Comparison of ENCODE assay signal across 14 cellular contexts in genomic region chr15:36844453-36845094, GRCh38.
A peak's percentile ranks its signal among the peaks of the same experiment; 100 is the strongest.
DNase-seq lines count a peak whose midpoint lies in the region; ATAC-seq, FAIRE-seq and TF ChIP-seq lines count a peak whose summit lies in the region.
"Had no signal": no experiment of that assay in that cellular context is flagged by ENCODE, and none has a peak within 500 bp of the region (broad histone marks: within the 10 kb centered on the region; RNA-seq: fewer than 3 reads in every experiment).

No MANE protein-coding gene starts in this region.

- H3K4me3 ChIP-seq in neural progenitor cell: no peak overlapping the region
- H3K4me3 ChIP-seq: ascending aorta, MG63, thoracic aorta had no signal

- no peak overlapping the region for H3K27ac Mint-ChIP-seq in neural progenitor cell
- no peak overlapping the region for H3K27ac Mint-ChIP-seq in T-cell
- H3K27ac Mint-ChIP-seq: H9, progenitor cell of endocrine pancreas had no signal

- H3K9me3 Mint-ChIP-seq in neural progenitor cell (no peaks in the 10 kb centered on the region), T-cell (no peaks in the 10 kb centered on the region)
- H3K9me3 Mint-ChIP-seq: H9 had no signal

- no peaks in the 10 kb centered on the region for H3K4me1 ChIP-seq in neural progenitor cell
- H3K4me1 ChIP-seq: ascending aorta had no signal

- no peaks in the 10 kb centered on the region for H3K27me3 ChIP-seq in neural progenitor cell
- H3K27me3 ChIP-seq: ascending aorta had no signal

- ATAC-seq in GM21723 (IDR thresholded peaks at IDR 0.05; ENCODE audit: unreplicated experiment) (no peak), T-cell (replicated peaks in 1 of 4) (no peak)
- ATAC-seq: left colon had no signal

- H3K4me3 Mint-ChIP-seq in neural progenitor cell (no peak overlapping the region), T-cell (no peak overlapping the region)
- H3K4me3 Mint-ChIP-seq: H9 had no signal

- POLR2A ChIA-PET in T-cell (lab: Charles Lee): no interaction called here

- DNase-seq in DMS79 treated with DMSO at 0.1 percent for 48 hours (lab: John Stamatoyannopoulos, UW) (peak; percentile 67), NCI-H1105 treated with DMSO at 0.1 percent for 48 hours (lab: John Stamatoyannopoulos, UW) (peak; percentile 77), astrocyte of the hippocampus (ENCODE audit: low read depth, low spot score) (peak; percentile 60), neural progenitor cell (ENCODE audit: low spot score) (peak; percentile 20), GM19239 (ENCODE audit: insufficient read length, low spot score) (no peak), T-cell (no peak)
- DNase-seq in central memory CD4-positive, alpha-beta T cell: no peak
- DNase-seq: H9, left colon, MG63 had no signal

- CTCF ChIA-PET in T-cell (lab: Charles Lee): no interaction called here

- H3K9ac ChIP-seq in neural progenitor cell: no peak overlapping the region

- TF ChIP-seq CTCF in neural progenitor cell (IDR thresholded peaks at IDR 0.05): peak; percentile 9

- peak overlapping the region; percentile 20 for H2AFZ ChIP-seq in neural progenitor cell (replicated peaks)

- H3K79me2 ChIP-seq in neural progenitor cell (ENCODE audit: low read depth): no peaks in the 10 kb centered on the region

- no peaks in the 10 kb centered on the region for H3K36me3 ChIP-seq in neural progenitor cell
- H3K36me3 ChIP-seq: ascending aorta, MG63, thoracic aorta had no signal

- peaks cover 2% of the 10 kb centered on the region for H3K4me1 Mint-ChIP-seq in neural progenitor cell
- H3K4me1 Mint-ChIP-seq in T-cell: no peaks in the 10 kb centered on the region

- peaks cover 2% of the 10 kb centered on the region for H3K27me3 Mint-ChIP-seq in neural progenitor cell (ENCODE audit: insufficient read depth, low read depth)
- H3K27me3 Mint-ChIP-seq in T-cell: peaks cover 3 to 29% of the 10 kb centered on the region in 2 donors
- H3K27me3 Mint-ChIP-seq: progenitor cell of endocrine pancreas had no signal

- no peaks in the 10 kb centered on the region for H3K9me3 ChIP-seq in neural progenitor cell (ENCODE audit: low read depth)
- H3K9me3 ChIP-seq: ascending aorta, MG63, thoracic aorta had no signal

- H3K27ac ChIP-seq in neural progenitor cell: no peak overlapping the region
- H3K27ac ChIP-seq: ascending aorta, thoracic aorta had no signal

- H3F3A ChIP-seq in neural progenitor cell (ENCODE audit: low read depth): no peaks in the 10 kb centered on the region

- H3K4me2 ChIP-seq in neural progenitor cell: no peak overlapping the region

- no peak for FAIRE-seq in GM19239 (lab: Jason Lieb, UNC)

- H3K36me3 Mint-ChIP-seq in neural progenitor cell (no peaks in the 10 kb centered on the region), T-cell (no peaks in the 10 kb centered on the region)

- no peaks in the 10 kb centered on the region for H4K20me1 ChIP-seq in neural progenitor cell (ENCODE audit: low read depth)

Comparison
In these comparisons a context has a peak if more than half of its experiments do, and no peak if none do; other contexts are left out.
1. DNase-seq: peak in DMS79 treated with DMSO at 0.1 percent for 48 hours (single experiment), NCI-H1105 treated with DMSO at 0.1 percent for 48 hours (single experiment), astrocyte of the hippocampus (single experiment) and neural progenitor cell (single experiment); none in central memory CD4-positive, alpha-beta T cell (single experiment), GM19239 (single experiment) and T-cell (0 of 34).